ENCODE assay signal across 17 cellular contexts in genomic region chr2:152051373-152051893, GRCh38. TPM values are rescaled to one million over a fixed set of nuclear protein-coding genes. Genes with fewer than 3 reads are reported as not detected.
A peak's percentile ranks its signal among the peaks of the same experiment; 100 is the strongest.
DNase-seq lines count a peak whose midpoint lies in the region; ATAC-seq, FAIRE-seq and TF ChIP-seq lines count a peak whose summit lies in the region.
"Had no signal": no experiment of that assay in that cellular context is flagged by ENCODE, and none has a peak within 500 bp of the region (broad histone marks: within the 10 kb centered on the region; RNA-seq: fewer than 3 reads in every experiment).

No MANE protein-coding gene starts in this region.

- peaks cover 0 to 16% (median 0%) of the 10 kb centered on the region in 11 experiments; a peak in 5 of 22 replicates for H3K9me3 ChIP-seq in BLaER1 treated with 17β-estradiol and CSF1 and Interleukin-3, amounts not matched to agents 10 nM and 100 nM (replicated peaks in 1 of 11)
- H3K9me3 ChIP-seq: neutrophil, right atrium auricular region, thoracic aorta had no signal

- H3K79me2 ChIP-seq in GM23338 (replicated peaks; ENCODE audit: insufficient read depth), result 0 out of 2 replicates have a peak, but pooled peaks cover 4% of the 10 kb centered on the region

- ATAC-seq in GM23338 (no peak), HG03175 (IDR thresholded peaks at IDR 0.05; ENCODE audit: unreplicated experiment) (no peak)

- H3K4me1 ChIP-seq in BLaER1 treated with 17β-estradiol and CSF1 and Interleukin-3, amounts not matched to agents 10 nM and 100 nM, result peaks cover 53 to 73% (median 58%) of the 10 kb centered on the region in 10 experiments
- peaks cover 40% of the 10 kb centered on the region for H3K4me1 ChIP-seq in GM23338 (ENCODE audit: insufficient read depth)
- H3K4me1 ChIP-seq: right atrium auricular region had no signal

- no peak overlapping the region for H3K4me3 ChIP-seq in BLaER1 treated with 17β-estradiol and CSF1 and Interleukin-3, amounts not matched to agents 10 nM and 100 nM
- H3K4me3 ChIP-seq in GM23338, result no peak overlapping the region; the same call in 1 of the 2 replicates
- H3K4me3 ChIP-seq in coronary artery, result no peak overlapping the region
- H3K4me3 ChIP-seq: right atrium auricular region, thoracic aorta had no signal

- peaks cover 0 to 48% (median 0%) of the 10 kb centered on the region in 11 experiments; a peak in 3 of 22 replicates for H4K20me1 ChIP-seq in BLaER1 treated with 17β-estradiol and CSF1 and Interleukin-3, amounts not matched to agents 10 nM and 100 nM
- no peaks in the 10 kb centered on the region for H4K20me1 ChIP-seq in GM23338 (replicated peaks; ENCODE audit: insufficient read depth)

- DNase-seq in GM19239 (ENCODE audit: insufficient read length, low spot score), result no peak
- no peak for DNase-seq in GM23338 (ENCODE audit: low spot score)
- DNase-seq in MV-4-11 (lab: John Stamatoyannopoulos, UW), result peak; percentile 79
- DNase-seq in coronary artery (ENCODE audit: low spot score), result no peak
- no peak for DNase-seq in stimulated activated CD8-positive, alpha-beta memory T cell treated with anti-CD3 and anti-CD28 coated beads, Interleukin-4, amount 100 ng/mL, for 48 hours
- no peak for DNase-seq in DMS79 (lab: John Stamatoyannopoulos, UW)
- DNase-seq: activated naive CD4-positive, alpha-beta T cell; brain microvascular endothelial cell; kidney; NCI-H187 treated with DMSO at 0.1 percent for 48 hours; NCI-H510A treated with DMSO at 0.1 percent for 48 hours had no signal

- peaks cover 2% of the 10 kb centered on the region for H3K27me3 Mint-ChIP-seq in GM23338 (ENCODE audit: insufficient read depth, low read depth, poor library complexity)

- no peak overlapping the region for H3K27ac Mint-ChIP-seq in GM23338
- H3K27ac Mint-ChIP-seq: mesothelial cell of epicardium had no signal

- 0 out of 2 replicates have a peak overlapping the region, but pooled peaks have one; percentile 38 for H2AFZ ChIP-seq in GM23338

- no peak overlapping the region for H3K4me3 Mint-ChIP-seq in GM23338
- H3K4me3 Mint-ChIP-seq: mesothelial cell of epicardium had no signal

- H3K9ac ChIP-seq in BLaER1 treated with 17β-estradiol and CSF1 and Interleukin-3, amounts not matched to agents 10 nM and 100 nM, result no peak overlapping the region

- peaks cover 3% of the 10 kb centered on the region; the same call in 1 of the 3 replicates for H3K36me3 Mint-ChIP-seq in GM23338 (ENCODE audit: low read depth)
- H3K36me3 Mint-ChIP-seq: mesothelial cell of epicardium had no signal

- TF ChIP-seq CTCF in GM23338 (conservative IDR thresholded peaks at IDR 0.05; ENCODE audit: low read depth in 2 of 2) (no peak), coronary artery (IDR thresholded peaks at IDR 0.05) (no peak)

- peaks cover 43% of the 10 kb centered on the region for H3K4me1 Mint-ChIP-seq in GM23338

- no peaks in the 10 kb centered on the region for H3K36me3 ChIP-seq in BLaER1 treated with 17β-estradiol and CSF1 and Interleukin-3, amounts not matched to agents 10 nM and 100 nM
- H3K36me3 ChIP-seq in GM23338 (ENCODE audit: insufficient read depth), result no peaks in the 10 kb centered on the region
- H3K36me3 ChIP-seq: brain microvascular endothelial cell, neutrophil, right atrium auricular region, thoracic aorta had no signal

- peak; percentile 89 for FAIRE-seq in GM19239 (lab: Jason Lieb, UNC)
- FAIRE-seq: kidney had no signal

- peaks cover 7% of the 10 kb centered on the region; the same call in 1 of the 2 replicates for H3F3A ChIP-seq in GM23338 (replicated peaks; ENCODE audit: low read depth)

- H3K27ac ChIP-seq in BLaER1 treated with 17β-estradiol and CSF1 and Interleukin-3, amounts not matched to agents 10 nM and 100 nM, result no peak overlapping the region
- H3K27ac ChIP-seq in GM23338 (ENCODE audit: low read depth) (peak overlapping the region; percentile 2; the same call in 1 of the 2 replicates), coronary artery (no peak overlapping the region)
- H3K27ac ChIP-seq: brain microvascular endothelial cell, neutrophil, right atrium auricular region, thoracic aorta had no signal

- no peaks in the 10 kb centered on the region for H3K9me3 Mint-ChIP-seq in GM23338
- H3K9me3 Mint-ChIP-seq: mesothelial cell of epicardium had no signal

- peak overlapping the region in 6 of 11 experiments; percentile 22 to 50 (median 40); a peak in 7 of 22 replicates for H3K4me2 ChIP-seq in BLaER1 treated with 17β-estradiol and CSF1 and Interleukin-3, amounts not matched to agents 10 nM and 100 nM
- peak overlapping the region; percentile 59 for H3K4me2 ChIP-seq in GM23338

- peaks cover 0 to 98% (median 0%) of the 10 kb centered on the region in 11 experiments; a peak in 9 of 22 replicates for H3K27me3 ChIP-seq in BLaER1 treated with 17β-estradiol and CSF1 and Interleukin-3, amounts not matched to agents 10 nM and 100 nM
- H3K27me3 ChIP-seq in GM23338 (ENCODE audit: insufficient read depth), result no peaks in the 10 kb centered on the region
- H3K27me3 ChIP-seq: brain microvascular endothelial cell, neutrophil, right atrium auricular region had no signal

- H3K9me2 ChIP-seq in GM23338 (ENCODE audit: insufficient read depth), result peaks cover 3% of the 10 kb centered on the region; the same call in 1 of the 2 replicates

TF ChIP-seq in GM23338, 12 proteins besides CTCF, POLR2A, EP300 and RAD21 (continues in another document):
- TF ChIP-seq ETS1 (IDR thresholded peaks at IDR 0.05) (no peak), CREB1 (CRISPR knock-in tag; IDR thresholded peaks at IDR 0.05; ENCODE audit: low read depth) (no peak), EZH2phosphoT487 (IDR thresholded peaks at IDR 0.05; ENCODE audit: unreplicated experiment) (no peak), ZNF462 (CRISPR knock-in tag; IDR thresholded peaks at IDR 0.05) (no peak), STAT1 (IDR thresholded peaks at IDR 0.05; ENCODE audit: unreplicated experiment) (no peak)

RNA-seq across cellular contexts. Expression of gene CACNB4, which starts 47.4 kb away (rescaled TPM):
- total RNA-seq in GM23338 (2014; rRNA removed; shearing (Covaris generic)), result 7.6 and 9.8 TPM in 2 replicates
- polyA plus RNA-seq in GM23338 (2016; fragmentation: Nextera tagmentation; extraction: Ambion mirVana), result 2.7 and 4.0 TPM in 2 replicates
